Comparison of ENCODE assay signal across 8 cellular contexts in the genomic region with DNA sequence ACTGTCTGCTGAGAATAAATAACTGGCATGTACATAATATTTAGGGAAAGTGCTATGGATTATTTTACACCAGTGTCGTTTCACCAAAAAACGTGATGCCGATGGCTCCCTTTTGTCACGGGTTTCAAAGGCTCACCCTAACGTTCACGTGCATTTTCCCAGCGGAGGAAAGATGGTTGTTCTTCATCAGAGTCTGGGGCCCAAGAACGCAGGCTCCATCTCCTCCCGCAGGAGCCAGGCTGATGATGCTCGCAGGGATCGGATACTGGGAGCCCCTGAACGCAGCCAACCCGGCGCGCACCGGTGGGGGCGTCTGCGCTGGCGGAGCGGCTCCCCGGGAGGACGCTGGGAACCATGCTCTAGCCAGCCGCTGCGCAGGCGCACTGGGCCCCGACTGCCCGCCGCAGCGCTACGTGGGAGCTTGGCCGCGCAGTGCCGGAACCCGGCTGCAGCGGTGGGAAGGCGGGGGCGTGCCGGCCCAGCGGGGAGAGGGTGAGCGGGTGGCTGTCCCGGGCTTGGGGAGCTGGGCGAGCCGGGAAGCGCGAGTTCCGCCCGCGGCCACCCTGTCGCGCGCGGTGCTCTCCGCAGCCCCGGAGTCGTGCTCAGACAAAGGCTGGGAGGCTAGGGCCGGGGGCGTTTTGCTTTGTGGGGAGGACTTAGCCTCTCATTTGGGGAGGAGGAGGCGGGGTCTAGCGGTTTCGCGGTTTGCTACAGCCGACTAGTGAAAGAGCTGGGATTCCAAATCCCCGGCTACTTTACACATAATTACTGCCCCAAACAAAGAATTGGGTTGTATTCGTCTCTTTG. TPM values are rescaled to one million over a fixed set of nuclear protein-coding genes. Genes with fewer than 3 reads are reported as not detected.
DNase-seq lines count a peak whose midpoint lies in the region; ATAC-seq and TF ChIP-seq lines count a peak whose summit lies in the region.

A gene (plus strand): TSS at position 793 of the 807 bp plus-strand sequence. CDS start 486 bp downstream, outside the sequence.

- peaks cover 19% of the 10 kb centered on the region for H3K4me1 ChIP-seq in left ventricle myocardium inferior
- H3K4me1 ChIP-seq in upper lobe of right lung = peaks cover 9% of the 10 kb centered on the region

- no peaks in the 10 kb centered on the region for H3K27me3 Mint-ChIP-seq in T-cell
- no peaks in the 10 kb centered on the region for H3K27me3 Mint-ChIP-seq in progenitor cell of endocrine pancreas

- peak within 1 kb of the TSS; percentile 84 to 94 (median 87) for H3K4me3 Mint-ChIP-seq in T-cell
- peak within 1 kb of the TSS; percentile 89 for H3K4me3 Mint-ChIP-seq in progenitor cell of endocrine pancreas (ENCODE audit: low read depth)

- H3K4me1 Mint-ChIP-seq in T-cell (peaks cover 21 to 25% (median 24%) of the 10 kb centered on the region in 3 donors), progenitor cell of endocrine pancreas (ENCODE audit: low read depth) (peaks cover 13% of the 10 kb centered on the region)

- H3K36me3 ChIP-seq in left ventricle myocardium inferior (peaks cover 8% of the 10 kb centered on the region), upper lobe of right lung (no peaks in the 10 kb centered on the region)

- intact Hi-C loops in left ventricle myocardium inferior (cut with micrococcal nuclease) = no loop called here
- intact Hi-C loops in upper lobe of right lung (cut with DNase I) = no loop called here

- H3K27ac ChIP-seq in left ventricle myocardium inferior (replicated peaks) (peak within 1 kb of the TSS; percentile 86), upper lobe of right lung (peak within 1 kb of the TSS; percentile 69)

- H3K36me3 Mint-ChIP-seq in T-cell = peaks cover 36% of the 10 kb centered on the region
- peaks cover 34% of the 10 kb centered on the region for H3K36me3 Mint-ChIP-seq in progenitor cell of endocrine pancreas (ENCODE audit: insufficient read depth)

- H3K9me3 Mint-ChIP-seq in T-cell (peaks cover 14 to 46% (median 31%) of the 10 kb centered on the region in 3 donors), progenitor cell of endocrine pancreas (ENCODE audit: low read depth) (peaks cover 23% of the 10 kb centered on the region)

- H3K27ac Mint-ChIP-seq in T-cell (peak within 1 kb of the TSS; percentile 86 to 88), progenitor cell of endocrine pancreas (peak within 1 kb of the TSS; percentile 97)

- peaks cover 39% of the 10 kb centered on the region for H3K9me3 ChIP-seq in left ventricle myocardium inferior (replicated peaks)
- peaks cover 4% of the 10 kb centered on the region for H3K9me3 ChIP-seq in upper lobe of right lung

- H3K27me3 ChIP-seq in left ventricle myocardium inferior (ENCODE audit: low read depth) (no peaks in the 10 kb centered on the region), upper lobe of right lung (no peaks in the 10 kb centered on the region)

- peak; percentile 93 for ATAC-seq in HG02798 (IDR thresholded peaks at IDR 0.05; ENCODE audit: poor library complexity, unreplicated experiment)
- peak; percentile 78 to 84 (median 81) for ATAC-seq in T-cell (replicated peaks in 1 of 4)
- peak; percentile 99 for ATAC-seq in upper lobe of right lung

- TF ChIP-seq CTCF in GM12874 (IDR thresholded peaks at IDR 0.05; ENCODE audit: insufficient read depth, low read depth, low read length) (peak; percentile 33; the same call in 1 of the 2 replicates), left ventricle myocardium inferior (IDR thresholded peaks at IDR 0.05; ENCODE audit: borderline replicate concordance) (no peak), progenitor cell of endocrine pancreas (IDR thresholded peaks at IDR 0.05; ENCODE audit: unreplicated experiment) (peak; percentile 22), upper lobe of right lung (IDR thresholded peaks at IDR 0.05) (peak; percentile 23)

- H3K4me3 ChIP-seq in left ventricle myocardium inferior (peak within 1 kb of the TSS; percentile 83), upper lobe of right lung (peak within 1 kb of the TSS; percentile 66)

- POLR2A ChIA-PET in T-cell (lab: Charles Lee) = interaction anchor here (0.5 to 0.6 kb wide), 4 partner anchors 88 to 297 kb away, joined by 3 to 5 read pairs (median 3); no protein-coding TSS in a partner anchor

- CTCF ChIA-PET in T-cell (lab: Charles Lee) = interaction anchor here (0.7 to 2.0 kb wide), 4 partner anchors 12 to 479 kb away, joined by 3 to 8 read pairs (median 4); a partner anchor contains a TSS

- DNase-seq in NCI-H1436 treated with DMSO at 0.1 percent for 48 hours (lab: John Stamatoyannopoulos, UW) (peak; percentile 39), T-cell (peak; percentile 56 to 91 (median 74)), amniotic stem cell (lab: John Stamatoyannopoulos, UW) (peak; percentile 76), left ventricle myocardium inferior (peak; percentile 93), progenitor cell of endocrine pancreas (ENCODE audit: low spot score, unreplicated experiment) (peak; percentile 97), upper lobe of right lung (peak; percentile 96)

RNA-seq across cellular contexts. Expression of the gene that starts here (rescaled TPM):
- 10 to 100 TPM in 2 of 5 donors, 1 to 10 TPM in 3; 3.1 to 12.5 (median 7.5) TPM for total RNA-seq in T-cell
- 1.1 TPM for total RNA-seq in left ventricle myocardium inferior
- 10.5 and 11.1 TPM in 2 replicates for total RNA-seq in progenitor cell of endocrine pancreas
- 1.3 TPM for total RNA-seq in upper lobe of right lung

Comparison
In these comparisons a context has a peak if more than half of its experiments do, and no peak if none do; other contexts are left out.
1. Peak in every context shown above with its lines: DNase-seq, ATAC-seq, H3K4me3 ChIP-seq and H3K27ac ChIP-seq.
2. DNase-seq: peak in every context shown above with its lines; median percentile 97 in progenitor cell of endocrine pancreas; 96 in upper lobe of right lung; 93 in left ventricle myocardium inferior; 76 in amniotic stem cell; 74 in T-cell; 39 in NCI-H1436 treated with DMSO at 0.1 percent for 48 hours.